ENCODE assay signal across 8 cellular contexts in the genomic region with DNA sequence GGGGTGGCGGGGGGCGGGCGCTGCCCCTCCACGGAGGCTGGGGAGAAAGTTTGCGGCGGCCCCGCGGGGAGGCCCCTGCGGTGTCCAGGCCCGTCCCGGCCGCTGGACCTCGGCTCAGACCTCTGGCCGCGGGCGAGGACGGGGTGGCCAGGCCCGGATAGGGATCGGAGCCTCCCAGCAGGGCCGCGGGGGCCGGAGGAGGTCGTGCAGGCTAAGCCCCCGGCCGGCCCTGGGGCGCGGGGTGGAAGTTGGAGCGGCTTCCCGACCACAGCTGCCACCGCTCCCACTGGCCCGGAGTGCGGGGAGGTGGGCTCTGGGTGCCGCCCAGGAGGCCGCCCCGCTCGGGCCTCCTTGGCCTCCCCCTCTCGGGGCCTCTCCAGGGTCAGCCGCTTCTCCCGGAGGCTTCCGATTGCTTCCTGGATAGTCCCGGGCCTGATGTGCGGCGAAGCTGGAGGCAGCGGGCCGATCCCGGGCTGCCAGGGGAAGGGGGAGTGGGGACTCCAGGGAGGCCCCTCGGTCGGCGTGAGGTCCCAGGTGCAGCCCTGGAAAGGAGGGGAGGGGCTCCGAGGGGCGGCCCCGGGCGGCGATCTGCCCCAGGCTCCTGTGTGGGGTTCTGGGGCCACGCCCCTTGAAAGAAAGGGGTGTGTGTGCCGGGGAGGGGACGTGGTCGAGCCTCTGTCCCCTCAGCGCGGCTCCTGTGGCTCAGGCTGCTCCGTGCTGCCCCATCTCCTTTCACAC. TPM values are rescaled to one million over a fixed set of nuclear protein-coding genes. Genes with fewer than 3 reads are reported as not detected.
DNase-seq lines count a peak whose midpoint lies in the region; ATAC-seq and TF ChIP-seq lines count a peak whose summit lies in the region.

No MANE protein-coding gene starts in this region.

- peak overlapping the region; percentile 62 to 76 for H3K4me3 Mint-ChIP-seq in stimulated activated naive B cell treated with anti-CD40 and anti-IgM and Interleukin-4, amounts not matched to agents 10 μg/mL and 1 μg/mL and 100 μg/mL, for 72 hours

- H3F3A ChIP-seq in GM23248 (ENCODE audit: insufficient read depth) = no peaks in the 10 kb centered on the region

- no peak for ATAC-seq in stimulated activated naive B cell treated with anti-CD40 and anti-IgM and Interleukin-4, amounts not matched to agents 10 μg/mL and 1 μg/mL and 100 μg/mL, for 72 hours (replicated peaks)
- ATAC-seq in GM21717 (IDR thresholded peaks at IDR 0.05; ENCODE audit: unreplicated experiment) = no peak
- no peak for ATAC-seq in GM21390 (IDR thresholded peaks at IDR 0.05; ENCODE audit: unreplicated experiment)

- peak; percentile 31 for DNase-seq in AG08395 (ENCODE audit: low spot score)
- DNase-seq in GM23248 = peak; percentile 65
- DNase-seq in SW480 (ENCODE audit: low spot score) = peak; percentile 21
- DNase-seq in central memory CD4-positive, alpha-beta T cell = peak; percentile 21
- DNase-seq in stimulated activated naive B cell treated with anti-CD40 and anti-IgM and Interleukin-4, amounts not matched to agents 10 μg/mL and 1 μg/mL and 100 μg/mL, for 72 hours = no peak

- H3K79me2 ChIP-seq in GM23248 (ENCODE audit: insufficient read depth) = peaks cover 54% of the 10 kb centered on the region

- H2AFZ ChIP-seq in GM23248 = peak overlapping the region; percentile 53

- peaks cover 9 to 16% of the 10 kb centered on the region in 2 donors for H3K27me3 Mint-ChIP-seq in stimulated activated naive B cell treated with anti-CD40 and anti-IgM and Interleukin-4, amounts not matched to agents 10 μg/mL and 1 μg/mL and 100 μg/mL, for 72 hours

- peak overlapping the region; percentile 91 for H3K4me2 ChIP-seq in GM23248 (ENCODE audit: unreplicated experiment)

- in situ Hi-C loops in GM23248 (cut with MboI) = no loop called here

- TF ChIP-seq RAD21 in liver (IDR thresholded peaks at IDR 0.05) = no peak

- peaks cover 4% of the 10 kb centered on the region; the same call in 1 of the 2 replicates for H4K20me1 ChIP-seq in GM23248 (ENCODE audit: insufficient read depth)

- H3K4me3 ChIP-seq in GM23248 (peak overlapping the region; percentile 95), liver (ENCODE audit: low read depth in 1 of 3, low read length in 3 of 3) (peak overlapping the region in 2 of 3 donors; percentile 42 to 86)

- H3K4me1 ChIP-seq in GM23248 (ENCODE audit: insufficient read depth) = peaks cover 11% of the 10 kb centered on the region
- peaks cover 0 to 10% (median 8%) of the 10 kb centered on the region in 4 donors for H3K4me1 ChIP-seq in liver (ENCODE audit: control insufficient read depth in 4 of 4, insufficient read depth in 4 of 4, low read length in 3 of 4)

- no peak overlapping the region for H3K27ac ChIP-seq in GM23248
- H3K27ac ChIP-seq in liver (ENCODE audit: low read depth in 1 of 2, low read length in 2 of 2) = no peak overlapping the region

- H3K9ac ChIP-seq in GM23248 (peak overlapping the region; percentile 85), liver (ENCODE audit: low read depth in 1 of 2, low read length in 2 of 2) (peak overlapping the region in 1 of 2 donors; percentile 27)

- H3K36me3 Mint-ChIP-seq in stimulated activated naive B cell treated with anti-CD40 and anti-IgM and Interleukin-4, amounts not matched to agents 10 μg/mL and 1 μg/mL and 100 μg/mL, for 72 hours = peaks cover 0 to 8% of the 10 kb centered on the region in 2 donors

- H3K27me3 ChIP-seq in GM23248 (replicated peaks; ENCODE audit: insufficient read depth) (no peaks in the 10 kb centered on the region), liver (ENCODE audit: control insufficient read depth in 4 of 4, insufficient read depth in 4 of 4, low read length in 3 of 4) (no peaks in the 10 kb centered on the region)

- no peak for TF ChIP-seq CTCF in liver (IDR thresholded peaks at IDR 0.05; ENCODE audit: low read depth, low read length, missing input control)

- peak overlapping the region; percentile 59 for H3K27ac Mint-ChIP-seq in stimulated activated naive B cell treated with anti-CD40 and anti-IgM and Interleukin-4, amounts not matched to agents 10 μg/mL and 1 μg/mL and 100 μg/mL, for 72 hours

- no peaks in the 10 kb centered on the region for H3K36me3 ChIP-seq in GM23248 (ENCODE audit: low read depth)
- H3K36me3 ChIP-seq in liver (ENCODE audit: control insufficient read depth in 4 of 4, insufficient read depth in 3 of 4, low read depth in 1 of 4, low read length in 3 of 4) = peaks cover 0 to 3% (median 0%) of the 10 kb centered on the region in 4 donors

- 1% methylated on average over 30 to 44 of the region's 61 CpGs for WGBS in GM23248 (ENCODE audit: low coverage in 1 of 2, low lambda C conversion rate in 2 of 2, missing lambda C conversion rate in 2 of 2), 2 experiments
- 13% methylated on average over 61 of the region's 61 CpGs for WGBS in liver

- H3K9me3 Mint-ChIP-seq in stimulated activated naive B cell treated with anti-CD40 and anti-IgM and Interleukin-4, amounts not matched to agents 10 μg/mL and 1 μg/mL and 100 μg/mL, for 72 hours = no peaks in the 10 kb centered on the region

- peaks cover 34 to 55% of the 10 kb centered on the region in 2 donors for H3K4me1 Mint-ChIP-seq in stimulated activated naive B cell treated with anti-CD40 and anti-IgM and Interleukin-4, amounts not matched to agents 10 μg/mL and 1 μg/mL and 100 μg/mL, for 72 hours

- H3K9me3 ChIP-seq in GM23248 (ENCODE audit: low read depth) (no peaks in the 10 kb centered on the region), liver (ENCODE audit: control insufficient read depth in 4 of 4, low read length in 3 of 4) (no peaks in the 10 kb centered on the region)

- no peaks in the 10 kb centered on the region for H3K9me2 ChIP-seq in GM23248 (ENCODE audit: insufficient read depth)

TF ChIP-seq in liver, 16 proteins besides CTCF, POLR2A, EP300 and RAD21:
- TF ChIP-seq, protein P1, sequence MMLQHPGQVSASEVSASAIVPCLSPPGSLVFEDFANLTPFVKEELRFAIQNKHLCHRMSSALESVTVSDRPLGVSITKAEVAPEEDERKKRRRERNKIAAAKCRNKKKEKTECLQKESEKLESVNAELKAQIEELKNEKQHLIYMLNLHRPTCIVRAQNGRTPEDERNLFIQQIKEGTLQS (IDR thresholded peaks at IDR 0.05) = no peak
- TF ChIP-seq HNF4A (conservative IDR thresholded peaks at IDR 0.05) (no peak), FOXA1 (IDR thresholded peaks at IDR 0.05) (no peak), GABPA (IDR thresholded peaks at IDR 0.05 in 1 of 2, conservative IDR thresholded peaks at IDR 0.05 in 1 of 2) (no peak), HNF4G (IDR thresholded peaks at IDR 0.05) (no peak), SP1 (IDR thresholded peaks at IDR 0.05) (no peak), EGR1 (IDR thresholded peaks at IDR 0.05; ENCODE audit: low read depth in 2 of 2) (no peak), RXRA (IDR thresholded peaks at IDR 0.05) (no peak), TAF1 (conservative IDR thresholded peaks at IDR 0.05) (no peak), YY1 (IDR thresholded peaks at IDR 0.05) (no peak), FOXA2 (IDR thresholded peaks at IDR 0.05) (no peak)
- TF ChIP-seq, protein P2, sequence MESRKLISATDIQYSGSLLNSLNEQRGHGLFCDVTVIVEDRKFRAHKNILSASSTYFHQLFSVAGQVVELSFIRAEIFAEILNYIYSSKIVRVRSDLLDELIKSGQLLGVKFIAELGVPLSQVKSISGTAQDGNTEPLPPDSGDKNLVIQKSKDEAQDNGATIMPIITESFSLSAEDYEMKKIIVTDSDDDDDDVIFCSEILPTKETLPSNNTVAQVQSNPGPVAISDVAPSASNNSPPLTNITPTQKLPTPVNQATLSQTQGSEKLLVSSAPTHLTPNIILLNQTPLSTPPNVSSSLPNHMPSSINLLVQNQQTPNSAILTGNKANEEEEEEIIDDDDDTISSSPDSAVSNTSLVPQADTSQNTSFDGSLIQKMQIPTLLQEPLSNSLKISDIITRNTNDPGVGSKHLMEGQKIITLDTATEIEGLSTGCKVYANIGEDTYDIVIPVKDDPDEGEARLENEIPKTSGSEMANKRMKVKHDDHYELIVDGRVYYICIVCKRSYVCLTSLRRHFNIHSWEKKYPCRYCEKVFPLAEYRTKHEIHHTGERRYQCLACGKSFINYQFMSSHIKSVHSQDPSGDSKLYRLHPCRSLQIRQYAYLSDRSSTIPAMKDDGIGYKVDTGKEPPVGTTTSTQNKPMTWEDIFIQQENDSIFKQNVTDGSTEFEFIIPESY (IDR thresholded peaks at IDR 0.05) = no peak

RNA-seq across cellular contexts. Expression of a gene that starts 0.9 kb away (rescaled TPM):
- total RNA-seq in GM23248 (2014; rRNA removed; shearing (Covaris generic)) = 84.7 and 86.1 TPM in 2 replicates
- polyA plus RNA-seq in GM23248 (2016; fragmentation: Nextera tagmentation; extraction: Ambion mirVana) = 12.4 and 13.4 TPM in 2 replicates
- 1 to 10 TPM; 6.8 to 8.3 TPM for total RNA-seq in liver
- polyA plus RNA-seq in liver = 1 to 10 TPM in 1 of 2 donors, under 1 TPM in 1; 0.92 to 2.1 TPM
